ENCODE assay signal across 19 cellular contexts in the genomic region with DNA sequence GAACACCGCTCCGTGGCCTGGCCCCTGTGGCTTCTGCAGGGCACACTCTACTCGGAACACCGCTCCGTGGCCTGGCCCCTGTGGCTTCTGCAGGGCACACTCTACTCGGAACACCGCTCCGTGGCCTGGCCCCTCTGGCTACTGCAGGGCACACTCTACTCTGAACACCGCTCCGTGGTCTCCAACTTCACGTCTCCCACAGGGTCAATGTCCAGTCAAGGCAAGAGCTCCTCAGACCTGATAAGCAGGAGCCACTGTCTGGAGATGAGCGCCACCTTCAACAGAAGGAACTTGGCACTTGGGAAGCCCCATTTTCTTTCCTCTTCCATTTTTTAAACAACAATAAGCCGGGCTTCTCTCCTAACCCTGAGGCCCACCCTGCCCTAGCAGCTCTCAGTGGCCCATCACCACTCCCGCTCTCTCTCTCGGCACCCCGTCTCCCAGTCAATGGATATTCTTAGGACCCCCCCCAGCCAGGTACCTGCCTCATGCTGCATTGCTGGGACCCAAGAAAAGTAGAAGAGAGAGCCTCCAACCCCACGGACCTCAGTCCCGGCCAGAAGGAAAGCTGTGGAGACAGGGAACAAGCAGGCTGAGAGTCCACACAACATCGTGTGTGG. TPM values are rescaled to one million over a fixed set of nuclear protein-coding genes. Genes with fewer than 3 reads are reported as not detected.
DNase-seq lines count a peak whose midpoint lies in the region; ATAC-seq and TF ChIP-seq lines count a peak whose summit lies in the region.
"Had no signal": no experiment of that assay in that cellular context is flagged by ENCODE, and none has a peak within 500 bp of the region (broad histone marks: within the 10 kb centered on the region; RNA-seq: fewer than 3 reads in every experiment).

No MANE protein-coding gene starts in this region.

- H3K4me3 Mint-ChIP-seq in dendritic cell treated with granulocyte-macrophage colony-stimulating factor and Interleukin-4, amounts not matched to agents 40 ng/mL and 50 ng/mL, for 4 days: no peak overlapping the region
- no peak overlapping the region for H3K4me3 Mint-ChIP-seq in stimulated activated effector memory CD8-positive, alpha-beta T cell treated with anti-CD3 and anti-CD28 coated beads, Interleukin-12 subunit alpha, Interleukin-12 subunit beta, amount 100 ng/mL, for 72 hours
- H3K4me3 Mint-ChIP-seq: B cell had no signal

- H3K36me3 Mint-ChIP-seq in dendritic cell treated with granulocyte-macrophage colony-stimulating factor and Interleukin-4, amounts not matched to agents 40 ng/mL and 50 ng/mL, for 4 days (ENCODE audit: low read depth): peaks cover 43% of the 10 kb centered on the region
- no peaks in the 10 kb centered on the region for H3K36me3 Mint-ChIP-seq in stimulated activated effector memory CD8-positive, alpha-beta T cell treated with anti-CD3 and anti-CD28 coated beads, Interleukin-12 subunit alpha, Interleukin-12 subunit beta, amount 100 ng/mL, for 72 hours

- H2AK5ac ChIP-seq in mesenchymal stem cell (ENCODE audit: low read length, severe bottlenecking): no peak overlapping the region

- no peak for ATAC-seq in Right ventricle myocardium superior (ENCODE audit: poor library complexity)
- ATAC-seq in heart right ventricle: no peak
- no peak for ATAC-seq in stimulated activated effector memory CD8-positive, alpha-beta T cell treated with anti-CD3 and anti-CD28 coated beads, Interleukin-12 subunit alpha, Interleukin-12 subunit beta, amount 100 ng/mL, for 72 hours

- H3K14ac ChIP-seq in mesenchymal stem cell (ENCODE audit: low read length in 2 of 2): no peak overlapping the region

- H3K79me1 ChIP-seq in mesenchymal stem cell (replicated peaks; ENCODE audit: low read length, poor library complexity, severe bottlenecking): no peaks in the 10 kb centered on the region

- H3K4me1 Mint-ChIP-seq in dendritic cell treated with granulocyte-macrophage colony-stimulating factor and Interleukin-4, amounts not matched to agents 40 ng/mL and 50 ng/mL, for 4 days (ENCODE audit: low read depth): peaks cover 72% of the 10 kb centered on the region
- peaks cover 9% of the 10 kb centered on the region for H3K4me1 Mint-ChIP-seq in stimulated activated effector memory CD8-positive, alpha-beta T cell treated with anti-CD3 and anti-CD28 coated beads, Interleukin-12 subunit alpha, Interleukin-12 subunit beta, amount 100 ng/mL, for 72 hours

- H3K27me3 Mint-ChIP-seq in dendritic cell treated with granulocyte-macrophage colony-stimulating factor and Interleukin-4, amounts not matched to agents 40 ng/mL and 50 ng/mL, for 4 days: no peaks in the 10 kb centered on the region
- H3K27me3 Mint-ChIP-seq: B cell had no signal

- H3K23ac ChIP-seq in mesenchymal stem cell (ENCODE audit: low read length in 2 of 2): no peak overlapping the region

- no peak overlapping the region for H4K91ac ChIP-seq in mesenchymal stem cell (ENCODE audit: low read length)

- DNase-seq in Right ventricle myocardium superior (peak; percentile 18), heart right ventricle (no peak), CD1c-positive myeloid dendritic cell (ENCODE audit: extremely low spot score) (no peak), mesenchymal stem cell (no peak), NCI-H748 treated with DMSO at 0.1 percent for 48 hours (lab: John Stamatoyannopoulos, UW) (no peak)
- DNase-seq in stimulated activated effector memory CD8-positive, alpha-beta T cell treated with anti-CD3 and anti-CD28 coated beads, Interleukin-12 subunit alpha, Interleukin-12 subunit beta, amount 100 ng/mL, for 72 hours (ENCODE audit: low spot score in 2 of 2): no peak
- DNase-seq: DMS153, DND-41, KBM-7, MV-4-11, NCI-H1105, NCI-H1436 treated with DMSO at 0.1 percent for 48 hours, NCI-H187 treated with DMSO at 0.1 percent for 48 hours, NCI-H774, SJCRH30 had no signal

- no peaks in the 10 kb centered on the region for H3K9me3 Mint-ChIP-seq in dendritic cell treated with granulocyte-macrophage colony-stimulating factor and Interleukin-4, amounts not matched to agents 40 ng/mL and 50 ng/mL, for 4 days
- no peaks in the 10 kb centered on the region for H3K9me3 Mint-ChIP-seq in stimulated activated effector memory CD8-positive, alpha-beta T cell treated with anti-CD3 and anti-CD28 coated beads, Interleukin-12 subunit alpha, Interleukin-12 subunit beta, amount 100 ng/mL, for 72 hours

- no peak for TF ChIP-seq CTCF in heart right ventricle (IDR thresholded peaks at IDR 0.05)

- no peaks in the 10 kb centered on the region for H3K36me3 ChIP-seq in heart right ventricle
- no peaks in the 10 kb centered on the region for H3K36me3 ChIP-seq in muscle layer of duodenum (ENCODE audit: control insufficient read depth in 1 of 2, insufficient read depth in 2 of 2, low read length in 2 of 2)
- no peaks in the 10 kb centered on the region for H3K36me3 ChIP-seq in mesenchymal stem cell (ENCODE audit: control insufficient read depth in 1 of 2, insufficient read depth in 2 of 2, low read depth in 1 of 2, low read length in 2 of 2)
- H3K36me3 ChIP-seq: SJCRH30 had no signal

- H3K27ac Mint-ChIP-seq in dendritic cell treated with granulocyte-macrophage colony-stimulating factor and Interleukin-4, amounts not matched to agents 40 ng/mL and 50 ng/mL, for 4 days: peak overlapping the region; percentile 47
- peak overlapping the region; percentile 11 for H3K27ac Mint-ChIP-seq in stimulated activated effector memory CD8-positive, alpha-beta T cell treated with anti-CD3 and anti-CD28 coated beads, Interleukin-12 subunit alpha, Interleukin-12 subunit beta, amount 100 ng/mL, for 72 hours
- H3K27ac Mint-ChIP-seq: B cell had no signal

- no peak overlapping the region for H4K8ac ChIP-seq in mesenchymal stem cell (ENCODE audit: low read length)

- H2BK15ac ChIP-seq in mesenchymal stem cell (ENCODE audit: low read depth, poor library complexity, severe bottlenecking): no peak overlapping the region

- intact Hi-C loops in Right ventricle myocardium superior (cut with DNase I) (no loop called here), heart right ventricle (cut with DNase I) (no loop called here)
- intact Hi-C loops in dendritic cell treated with granulocyte-macrophage colony-stimulating factor and Interleukin-4, amounts not matched to agents 40 ng/mL and 50 ng/mL, for 4 days (cut with micrococcal nuclease): no loop called here

- H3K4ac ChIP-seq in mesenchymal stem cell (ENCODE audit: low read depth in 1 of 2, low read length in 2 of 2): no peak overlapping the region

- H3K4me3 ChIP-seq in heart right ventricle: no peak overlapping the region
- no peak overlapping the region for H3K4me3 ChIP-seq in muscle layer of duodenum (ENCODE audit: low read depth in 1 of 2, low read length in 2 of 2)
- H3K4me3 ChIP-seq in mesenchymal stem cell (ENCODE audit: insufficient read depth in 1 of 2, low read depth in 1 of 2, low read length in 2 of 2): no peak overlapping the region
- H3K4me3 ChIP-seq: SJCRH30 had no signal

- H3K4me1 ChIP-seq in heart right ventricle: peaks cover 0 to 43% (median 20%) of the 10 kb centered on the region in 9 donors
- peaks cover 0 to 16% of the 10 kb centered on the region in 2 donors for H3K4me1 ChIP-seq in muscle layer of duodenum (ENCODE audit: control insufficient read depth in 1 of 2, insufficient read depth in 2 of 2, low read length in 2 of 2)
- no peaks in the 10 kb centered on the region for H3K4me1 ChIP-seq in mesenchymal stem cell (ENCODE audit: control insufficient read depth, insufficient read depth, low read depth, low read length)

- no peak overlapping the region for H3K9ac ChIP-seq in mesenchymal stem cell (ENCODE audit: low read length)

- no peak overlapping the region for H3K4me2 ChIP-seq in mesenchymal stem cell (ENCODE audit: low read length, poor library complexity, severe bottlenecking)

- H3K27me3 ChIP-seq in heart right ventricle (no peaks in the 10 kb centered on the region), muscle layer of duodenum (ENCODE audit: low read depth, low read length) (no peaks in the 10 kb centered on the region), mesenchymal stem cell (ENCODE audit: control insufficient read depth in 1 of 2, insufficient read depth in 1 of 2, low read length in 2 of 2) (peaks cover 43 to 49% of the 10 kb centered on the region in 2 experiments)
- H3K27me3 ChIP-seq: SJCRH30 had no signal

- 77 to 94% methylated on average over 11 to 14 of the region's 19 CpGs for WGBS in heart right ventricle, 2 donors
- WGBS in mesenchymal stem cell: 74% methylated on average over 11 of the region's 19 CpGs

- H2BK5ac ChIP-seq in mesenchymal stem cell (ENCODE audit: low read depth, low read length, poor library complexity, severe bottlenecking): no peak overlapping the region

- no peak overlapping the region for H2AFZ ChIP-seq in mesenchymal stem cell (ENCODE audit: low read depth, low read length)

- H3K9me3 ChIP-seq in heart right ventricle (no peaks in the 10 kb centered on the region), muscle layer of duodenum (ENCODE audit: control insufficient read depth in 1 of 2, low read length in 2 of 2) (no peaks in the 10 kb centered on the region), mesenchymal stem cell (ENCODE audit: control insufficient read depth, low read length) (no peaks in the 10 kb centered on the region)
- H3K9me3 ChIP-seq: SJCRH30 had no signal

- no peak overlapping the region for H2BK12ac ChIP-seq in mesenchymal stem cell (ENCODE audit: low read length in 2 of 2)

- H2BK120ac ChIP-seq in mesenchymal stem cell (ENCODE audit: low read depth, low read length): no peak overlapping the region

- H3K27ac ChIP-seq in heart right ventricle (no peak overlapping the region), muscle layer of duodenum (ENCODE audit: low read length) (peak overlapping the region; percentile 52), mesenchymal stem cell (ENCODE audit: low read length, poor library complexity, severe bottlenecking) (no peak overlapping the region)
- H3K27ac ChIP-seq: 22Rv1, SJCRH30 had no signal

- H3K18ac ChIP-seq in mesenchymal stem cell (ENCODE audit: low read depth in 1 of 2, low read length in 2 of 2): no peak overlapping the region

RNA-seq across cellular contexts. Expression of a gene that starts 56.3 kb away (rescaled TPM):
- total RNA-seq in Right ventricle myocardium superior (120 TPM), heart right ventricle (100 to 1,000 TPM; 101 to 156 (median 121) TPM)
- polyA plus RNA-seq in heart right ventricle: 10 to 100 TPM; 52.4 to 68.0 TPM
- polyA plus RNA-seq in mesenchymal stem cell (2013, experiment 1 of 2): 18.0 TPM
- 18.8 TPM for polyA plus RNA-seq in mesenchymal stem cell (2013, experiment 2 of 2)
